In the genomic region with DNA sequence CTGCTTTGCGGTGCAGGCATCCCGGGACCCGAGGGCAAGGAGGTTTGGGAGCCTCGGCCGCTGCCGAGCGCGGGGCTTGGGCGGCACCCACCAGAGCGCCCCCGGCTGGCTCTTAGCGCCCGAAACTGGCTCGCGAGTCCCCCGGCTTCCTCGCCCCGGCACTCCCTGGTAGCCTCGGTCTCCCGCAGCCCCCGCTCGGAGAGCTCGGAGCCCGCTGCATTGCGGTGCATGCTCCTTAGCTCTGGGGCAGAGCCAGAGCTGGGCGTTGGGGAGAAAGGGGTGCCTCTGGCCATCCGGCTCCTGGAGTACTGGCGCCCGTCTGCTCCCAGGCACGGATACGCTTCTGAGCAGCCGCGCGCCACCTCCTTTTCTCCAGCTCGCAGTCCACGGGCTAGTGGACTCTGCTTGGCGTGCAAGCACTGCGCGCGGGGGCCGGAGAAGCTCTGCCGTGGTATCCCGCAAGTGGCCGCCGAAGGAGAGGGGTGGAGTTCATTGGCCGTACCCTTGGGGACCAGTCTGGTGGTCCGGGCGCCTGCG, we compare ENCODE assay signal across 8 cellular contexts. TPM values are rescaled to one million over a fixed set of nuclear protein-coding genes. Genes with fewer than 3 reads are reported as not detected.
DNase-seq lines count a peak whose midpoint lies in the region; ATAC-seq and TF ChIP-seq lines count a peak whose summit lies in the region.

No MANE protein-coding gene starts in this region.

- no peaks in the 10 kb centered on the region for H3K4me1 ChIP-seq in HEK293 (ENCODE audit: control insufficient read depth, insufficient read depth, low read length)
- peaks cover 4% of the 10 kb centered on the region for H3K4me1 ChIP-seq in prostate gland (replicated peaks)

- H3K27ac ChIP-seq in HEK293 (ENCODE audit: extremely low read depth, low read depth, low read length) (no peak overlapping the region), SK-N-MC (no peak overlapping the region), prostate gland (peak overlapping the region in 1 of 2 donors; percentile 32)

- H3K27ac Mint-ChIP-seq in activated naive CD4-positive, alpha-beta T cell treated with anti-CD3 and anti-CD28 coated beads for 36 hours, result no peak overlapping the region

- no peak overlapping the region for H3K4me3 Mint-ChIP-seq in activated naive CD4-positive, alpha-beta T cell treated with anti-CD3 and anti-CD28 coated beads for 36 hours

- H3K36me3 ChIP-seq in HEK293 (ENCODE audit: control insufficient read depth in 2 of 2, insufficient read depth in 1 of 2, low read length in 2 of 2) (no peaks in the 10 kb centered on the region), SK-N-MC (ENCODE audit: insufficient read depth, low read length) (no peaks in the 10 kb centered on the region), prostate gland (no peaks in the 10 kb centered on the region)

- TF ChIP-seq CTCF in HEK293 (tag by site-specific recombination; IDR thresholded peaks at IDR 0.05) (peak; percentile 7; the same call in 1 of the 2 replicates), prostate gland (IDR thresholded peaks at IDR 0.05) (no peak)

- no peaks in the 10 kb centered on the region for H3K36me3 Mint-ChIP-seq in activated naive CD4-positive, alpha-beta T cell treated with anti-CD3 and anti-CD28 coated beads for 36 hours (ENCODE audit: low read depth)

- peaks cover 11% of the 10 kb centered on the region for H3K27me3 ChIP-seq in prostate gland (replicated peaks; ENCODE audit: insufficient read depth)

- CTCF ChIA-PET in HEK293 (lab: Yijun Ruan, JAX), result interaction anchor here (4.0 kb wide), 1 partner anchor 707 kb away, joined by 47 read pairs; no protein-coding TSS in a partner anchor
- CTCF ChIA-PET in activated naive CD4-positive, alpha-beta T cell treated with anti-CD3 and anti-CD28 coated beads for 36 hours (lab: Charles Lee), result interaction anchor here (0.7 to 2.1 kb wide), 3 partner anchors 39 to 562 kb away, joined by 3 to 7 read pairs (median 4); no protein-coding TSS in a partner anchor

- intact Hi-C loops in prostate gland (cut with DNase I), result loop anchor here (2.0 to 10.0 kb wide), 7 partner anchors 136 to 1249 kb away; no protein-coding TSS in a partner anchor
- intact Hi-C loops in activated naive CD4-positive, alpha-beta T cell treated with anti-CD3 and anti-CD28 coated beads for 36 hours (cut with micrococcal nuclease), result loop anchor here (1.0 to 2.0 kb wide), 5 partner anchors 42 to 1246 kb away; no protein-coding TSS in a partner anchor

- in situ Hi-C loops in G401 (cut with HindIII; ENCODE audit: low sequenced_read_pairs), result no loop called here

- peak overlapping the region; percentile 52 for H3K9ac ChIP-seq in SK-N-MC (ENCODE audit: insufficient read length)

- peaks cover 47% of the 10 kb centered on the region for H3K27me3 Mint-ChIP-seq in activated naive CD4-positive, alpha-beta T cell treated with anti-CD3 and anti-CD28 coated beads for 36 hours (ENCODE audit: low read depth)

- H3K9me3 Mint-ChIP-seq in activated naive CD4-positive, alpha-beta T cell treated with anti-CD3 and anti-CD28 coated beads for 36 hours, result no peaks in the 10 kb centered on the region

- ATAC-seq in HG03039 (IDR thresholded peaks at IDR 0.05; ENCODE audit: unreplicated experiment), result no peak

- TF ChIP-seq POLR2A in prostate gland (IDR thresholded peaks at IDR 0.05), result no peak

- H3K4me3 ChIP-seq in HEK293 (ENCODE audit: low read depth, low read length) (peak overlapping the region; percentile 47), SK-N-MC (peak overlapping the region; percentile 83), prostate gland (peak overlapping the region; percentile 21 to 38)

- peaks cover 9% of the 10 kb centered on the region for H3K4me1 Mint-ChIP-seq in activated naive CD4-positive, alpha-beta T cell treated with anti-CD3 and anti-CD28 coated beads for 36 hours (ENCODE audit: low read depth)

- POLR2A ChIA-PET in HEK293 (lab: Yijun Ruan, JAX), result no interaction called here

- DNase-seq in G401 (ENCODE audit: low spot score), result peak; percentile 61
- no peak for DNase-seq in SK-N-MC (ENCODE audit: low read depth, low spot score)
- DNase-seq in glomerular visceral epithelial cell (ENCODE audit: extremely low spot score), result peak; percentile 12
- no peak for DNase-seq in prostate gland (ENCODE audit: low spot score)
- no peak for DNase-seq in effector CD8-positive, alpha-beta T cell (lab: John Stamatoyannopoulos, UW)
- DNase-seq in activated naive CD4-positive, alpha-beta T cell treated with anti-CD3 and anti-CD28 coated beads for 36 hours, result no peak

- no peaks in the 10 kb centered on the region for H3K9me3 ChIP-seq in HEK293 (ENCODE audit: control insufficient read depth, insufficient read depth, low read depth, low read length)
- H3K9me3 ChIP-seq in SK-N-MC (ENCODE audit: low read depth, low read length), result no peaks in the 10 kb centered on the region
- no peaks in the 10 kb centered on the region for H3K9me3 ChIP-seq in prostate gland

- WGBS in prostate gland, result under 1% methylated on average over 29 of the region's 49 CpGs

TF ChIP-seq in HEK293, 187 proteins besides CTCF, POLR2A, EP300 and RAD21:
- TF ChIP-seq ZNF501 (tag by site-specific recombination; IDR thresholded peaks at IDR 0.05) (no peak), ZNF335 (tag by site-specific recombination; conservative IDR thresholded peaks at IDR 0.05) (0 out of 2 replicates have a peak, but pooled peaks have one; percentile 7), ZBTB20 (tag by site-specific recombination; IDR thresholded peaks at IDR 0.05) (peak; percentile 25; the same call in 1 of the 2 replicates), ZNF777 (tag by site-specific recombination; IDR thresholded peaks at IDR 0.05; ENCODE audit: borderline replicate concordance) (0 out of 2 replicates have a peak, but pooled peaks have one; percentile 7), ZNF571 (tag by site-specific recombination; IDR thresholded peaks at IDR 0.05) (no peak), YY2 (tag by site-specific recombination; IDR thresholded peaks at IDR 0.05) (no peak), SP3 (tag by site-specific recombination; IDR thresholded peaks at IDR 0.05) (no peak)
- TF ChIP-seq, protein P1, sequence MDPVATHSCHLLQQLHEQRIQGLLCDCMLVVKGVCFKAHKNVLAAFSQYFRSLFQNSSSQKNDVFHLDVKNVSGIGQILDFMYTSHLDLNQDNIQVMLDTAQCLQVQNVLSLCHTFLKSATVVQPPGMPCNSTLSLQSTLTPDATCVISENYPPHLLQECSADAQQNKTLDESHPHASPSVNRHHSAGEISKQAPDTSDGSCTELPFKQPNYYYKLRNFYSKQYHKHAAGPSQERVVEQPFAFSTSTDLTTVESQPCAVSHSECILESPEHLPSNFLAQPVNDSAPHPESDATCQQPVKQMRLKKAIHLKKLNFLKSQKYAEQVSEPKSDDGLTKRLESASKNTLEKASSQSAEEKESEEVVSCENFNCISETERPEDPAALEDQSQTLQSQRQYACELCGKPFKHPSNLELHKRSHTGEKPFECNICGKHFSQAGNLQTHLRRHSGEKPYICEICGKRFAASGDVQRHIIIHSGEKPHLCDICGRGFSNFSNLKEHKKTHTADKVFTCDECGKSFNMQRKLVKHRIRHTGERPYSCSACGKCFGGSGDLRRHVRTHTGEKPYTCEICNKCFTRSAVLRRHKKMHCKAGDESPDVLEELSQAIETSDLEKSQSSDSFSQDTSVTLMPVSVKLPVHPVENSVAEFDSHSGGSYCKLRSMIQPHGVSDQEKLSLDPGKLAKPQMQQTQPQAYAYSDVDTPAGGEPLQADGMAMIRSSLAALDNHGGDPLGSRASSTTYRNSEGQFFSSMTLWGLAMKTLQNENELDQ (tag by site-specific recombination; IDR thresholded peaks at IDR 0.05; ENCODE audit: low read depth), result no peak
TF ChIP-seq in HEK293: peak in this region for 3.

RNA-seq across cellular contexts. Expression of a gene that starts 0.8 kb away (rescaled TPM):
- not detected in 2 replicates for total RNA-seq in G401 (2014; rRNA removed; shearing (Covaris generic))
- 10 to 100 TPM in 1 of 2 donors, 1 to 10 TPM in 1; 2.3 to 21.2 TPM for total RNA-seq in prostate gland
- under 1 TPM in 1 of 2 experiments, not detected in 1; 0.32 TPM for total RNA-seq in activated naive CD4-positive, alpha-beta T cell treated with anti-CD3 and anti-CD28 coated beads for 36 hours

Comparison
In these comparisons a context has a peak if more than half of its experiments do, and no peak if none do; other contexts are left out.
1. DNase-seq: peak in G401 (single experiment) and glomerular visceral epithelial cell (single experiment); none in SK-N-MC (single experiment), prostate gland (single experiment), effector CD8-positive, alpha-beta T cell (single experiment) and activated naive CD4-positive, alpha-beta T cell treated with anti-CD3 and anti-CD28 coated beads for 36 hours (single experiment).
2. H3K4me3 ChIP-seq: peak in every context shown above with its lines; median percentile 83 in SK-N-MC; 47 in HEK293; 30 in prostate gland.